17 cellular contexts compared by ENCODE assay signal in genomic region chr4:168550071-168550766, GRCh38. TPM values are rescaled to one million over a fixed set of nuclear protein-coding genes. Genes with fewer than 3 reads are reported as not detected.
DNase-seq lines count a peak whose midpoint lies in the region; TF ChIP-seq lines count a peak whose summit lies in the region.
"Had no signal": no experiment of that assay in that cellular context is flagged by ENCODE, and none has a peak within 500 bp of the region (broad histone marks: within the 10 kb centered on the region; RNA-seq: fewer than 3 reads in every experiment).

No MANE protein-coding gene starts in this region.

- H3K27ac Mint-ChIP-seq in activated T-helper 1 cell treated with anti-CD3 and anti-CD28 coated beads, Interleukin-12 subunit alpha, Interleukin-12 subunit beta, Interleukin-2, Interleukin-4 antibody, amounts not matched to agents 30 ng/mL and 10 ng/mL and 1 ng/mL, durations not matched to agents 14 hours and 24 hours and 36 hours, result no peak overlapping the region
- H3K27ac Mint-ChIP-seq: activated naive CD4-positive, alpha-beta T cell treated with anti-CD3 and anti-CD28 coated beads, Interleukin-2, amount 50 U/mL, for 72 hours had no signal

- no peaks in the 10 kb centered on the region for H3K36me3 ChIP-seq in A673 (ENCODE audit: insufficient read depth, low read length, poor library complexity, severe bottlenecking)
- H3K36me3 ChIP-seq in adipocyte (ENCODE audit: control insufficient read depth, insufficient read depth, low read length, severe bottlenecking), result no peaks in the 10 kb centered on the region
- H3K36me3 ChIP-seq: esophagus muscularis mucosa, pancreas, spleen, stomach had no signal

- H3K9me3 Mint-ChIP-seq in activated T-helper 1 cell treated with anti-CD3 and anti-CD28 coated beads, Interleukin-12 subunit alpha, Interleukin-12 subunit beta, Interleukin-2, Interleukin-4 antibody, amounts not matched to agents 30 ng/mL and 10 ng/mL and 1 ng/mL, durations not matched to agents 14 hours and 24 hours and 36 hours, result no peaks in the 10 kb centered on the region
- H3K9me3 Mint-ChIP-seq: activated naive CD4-positive, alpha-beta T cell treated with anti-CD3 and anti-CD28 coated beads, Interleukin-2, amount 50 U/mL, for 72 hours had no signal

- H3K4me3 ChIP-seq in A673 (ENCODE audit: low read depth, low read length, poor library complexity, severe bottlenecking), result no peak overlapping the region
- peak overlapping the region; percentile 52 for H3K4me3 ChIP-seq in adipocyte (ENCODE audit: low read length)
- H3K4me3 ChIP-seq in dorsolateral prefrontal cortex, result no peak overlapping the region
- H3K4me3 ChIP-seq in coronary artery, result no peak overlapping the region
- H3K4me3 ChIP-seq: esophagus muscularis mucosa, pancreas, spleen, stomach had no signal

- H3K4me1 ChIP-seq in A673 (ENCODE audit: insufficient read depth, low read length, poor library complexity, severe bottlenecking), result peaks cover 39% of the 10 kb centered on the region
- H3K4me1 ChIP-seq in adipocyte (ENCODE audit: control insufficient read depth, insufficient read depth, low read length), result peaks cover 32% of the 10 kb centered on the region
- H3K4me1 ChIP-seq: esophagus muscularis mucosa, pancreas, spleen, stomach had no signal

- peaks cover 5% of the 10 kb centered on the region for H3K27me3 Mint-ChIP-seq in activated T-helper 1 cell treated with anti-CD3 and anti-CD28 coated beads, Interleukin-12 subunit alpha, Interleukin-12 subunit beta, Interleukin-2, Interleukin-4 antibody, amounts not matched to agents 30 ng/mL and 10 ng/mL and 1 ng/mL, durations not matched to agents 14 hours and 24 hours and 36 hours (ENCODE audit: insufficient read depth)

- no peaks in the 10 kb centered on the region for H3K9me3 ChIP-seq in A673 (ENCODE audit: low read depth, low read length, poor library complexity, severe bottlenecking)
- H3K9me3 ChIP-seq in adipocyte (ENCODE audit: control insufficient read depth, low read length), result no peaks in the 10 kb centered on the region
- H3K9me3 ChIP-seq: esophagus muscularis mucosa, pancreas, spleen, stomach had no signal

- no peaks in the 10 kb centered on the region for H3K27me3 ChIP-seq in A673 (replicated peaks; ENCODE audit: insufficient read depth, low read depth, low read length, poor library complexity)
- no peaks in the 10 kb centered on the region for H3K27me3 ChIP-seq in adipocyte (replicated peaks; ENCODE audit: control insufficient read depth, insufficient read depth, low read length)
- H3K27me3 ChIP-seq in dorsolateral prefrontal cortex, result peaks cover 0 to 1% (median 0%) of the 10 kb centered on the region in 45 donors
- H3K27me3 ChIP-seq: esophagus muscularis mucosa, pancreas, spleen, stomach had no signal

- POLR2A ChIA-PET in A673 (lab: Charles Lee; ENCODE audit: low non-redundant PET), result no interaction called here

- H3K4me1 Mint-ChIP-seq in activated T-helper 1 cell treated with anti-CD3 and anti-CD28 coated beads, Interleukin-12 subunit alpha, Interleukin-12 subunit beta, Interleukin-2, Interleukin-4 antibody, amounts not matched to agents 30 ng/mL and 10 ng/mL and 1 ng/mL, durations not matched to agents 14 hours and 24 hours and 36 hours (ENCODE audit: low read depth), result no peaks in the 10 kb centered on the region

- intact Hi-C loops in A673 (cut with micrococcal nuclease; ENCODE audit: unreplicated experiment) (loop anchor here (10.0 kb wide), 1 partner anchor 365 kb away; no protein-coding TSS in a partner anchor), dorsolateral prefrontal cortex (cut with DNase I) (no loop called here)
- intact Hi-C loops in activated T-helper 1 cell treated with anti-CD3 and anti-CD28 coated beads, Interleukin-12 subunit alpha, Interleukin-12 subunit beta, Interleukin-2, Interleukin-4 antibody, amounts not matched to agents 30 ng/mL and 10 ng/mL and 1 ng/mL, durations not matched to agents 14 hours and 24 hours and 36 hours (cut with micrococcal nuclease), result loop anchor here (5.0 kb wide), 1 partner anchor 368 kb away; no protein-coding TSS in a partner anchor

- H3K9ac ChIP-seq in adipocyte (ENCODE audit: low read length), result peak overlapping the region; percentile 37

- TF ChIP-seq CTCF in A673 (conservative IDR thresholded peaks at IDR 0.05; ENCODE audit: low read depth, low read length) (peak; percentile 31; the same call in 1 of the 2 replicates), dorsolateral prefrontal cortex (IDR thresholded peaks at IDR 0.05 in 54 of 56, conservative IDR thresholded peaks at IDR 0.05 in 2 of 56; ENCODE audit: low read depth in 1 of 56, partially characterized antibody in 56 of 56) (no peak), coronary artery (IDR thresholded peaks at IDR 0.05) (no peak)

- DNase-seq in A673 (ENCODE audit: low spot score), result peak; percentile 60
- peak; percentile 17 for DNase-seq in HT1080 (ENCODE audit: low read depth)
- peak; percentile 50 for DNase-seq in adipocyte (ENCODE audit: low read depth)
- DNase-seq in foreskin melanocyte, result peak; percentile 34
- DNase-seq in activated T-helper 1 cell treated with anti-CD3 and anti-CD28 coated beads, Interleukin-12 subunit alpha, Interleukin-12 subunit beta, Interleukin-2, Interleukin-4 antibody, amounts not matched to agents 30 ng/mL and 10 ng/mL and 1 ng/mL, durations not matched to agents 14 hours and 24 hours and 36 hours (ENCODE audit: low spot score), result no peak
- DNase-seq in dorsolateral prefrontal cortex, result no peak
- DNase-seq in coronary artery (ENCODE audit: low spot score), result no peak
- DNase-seq in NCI-H1436 (lab: John Stamatoyannopoulos, UW), result no peak
- DNase-seq: activated CD4-positive, CD25-positive, alpha-beta regulatory T cell treated with anti-CD3 and anti-CD28 coated beads, Interleukin-2, amount 50 U/mL, for 72 hours; activated CD8-positive, alpha-beta memory T cell treated with anti-CD3 and anti-CD28 coated beads, Interleukin-2, amount 50 U/mL, for 4 hours; GF-D8; NCI-H226; pancreas; spleen; stomach had no signal

- no TSS peak for BruUV-seq in A673 (replicated peaks; lab: Mats Ljungman, UMichigan)

- no peaks in the 10 kb centered on the region for H3K36me3 Mint-ChIP-seq in activated T-helper 1 cell treated with anti-CD3 and anti-CD28 coated beads, Interleukin-12 subunit alpha, Interleukin-12 subunit beta, Interleukin-2, Interleukin-4 antibody, amounts not matched to agents 30 ng/mL and 10 ng/mL and 1 ng/mL, durations not matched to agents 14 hours and 24 hours and 36 hours (ENCODE audit: low read depth)
- H3K36me3 Mint-ChIP-seq: activated naive CD4-positive, alpha-beta T cell treated with anti-CD3 and anti-CD28 coated beads, Interleukin-2, amount 50 U/mL, for 72 hours had no signal

- H3K27ac ChIP-seq in A673 (ENCODE audit: low read depth, low read length, poor library complexity, severe bottlenecking), result no peak overlapping the region
- H3K27ac ChIP-seq in dorsolateral prefrontal cortex, result no peak overlapping the region
- H3K27ac ChIP-seq in coronary artery, result no peak overlapping the region
- H3K27ac ChIP-seq: esophagus muscularis mucosa, pancreas, spleen, stomach had no signal

- H3K4me3 Mint-ChIP-seq in activated T-helper 1 cell treated with anti-CD3 and anti-CD28 coated beads, Interleukin-12 subunit alpha, Interleukin-12 subunit beta, Interleukin-2, Interleukin-4 antibody, amounts not matched to agents 30 ng/mL and 10 ng/mL and 1 ng/mL, durations not matched to agents 14 hours and 24 hours and 36 hours, result no peak overlapping the region

- CTCF ChIA-PET in A673 (lab: Charles Lee), result interaction anchor here (0.6 kb wide), 1 partner anchor 36 kb away, joined by 7 read pairs; no protein-coding TSS in a partner anchor

RNA-seq across cellular contexts. Expression of gene PALLD, which starts 53.4 kb away (rescaled TPM):
- total RNA-seq in A673 (2021) (44.1 and 58.7 TPM in 2 replicates), dorsolateral prefrontal cortex (100 to 1,000 TPM in 7 of 120 experiments, 10 to 100 TPM in 113; 26.7 to 132 (median 52.4) TPM)
- 44.1 and 47.8 TPM in 2 replicates for total RNA-seq in HT1080 (2014; rRNA removed; shearing (Covaris generic))
- polyA plus RNA-seq in HT1080 (2015; cell fraction: cytosol; rRNA removed), result 37.6 and 51.8 TPM in 2 replicates
- 30.5 and 35.9 TPM in 2 replicates for polyA plus RNA-seq in HT1080 (2015; cell fraction: nucleus; rRNA removed)
- total RNA-seq in activated T-helper 1 cell treated with anti-CD3 and anti-CD28 coated beads, Interleukin-12 subunit alpha, Interleukin-12 subunit beta, Interleukin-2, Interleukin-4 antibody, amounts not matched to agents 30 ng/mL and 10 ng/mL and 1 ng/mL, durations not matched to agents 14 hours and 24 hours and 36 hours, result 22.9 and 24.6 TPM in 2 replicates

Comparison
In these comparisons a context has a peak if more than half of its experiments do, and no peak if none do; other contexts are left out.
1. DNase-seq: peak in A673 (single experiment), HT1080 (single experiment), adipocyte (single experiment) and foreskin melanocyte (single experiment); none in activated T-helper 1 cell treated with anti-CD3 and anti-CD28 coated beads, Interleukin-12 subunit alpha, Interleukin-12 subunit beta, Interleukin-2, Interleukin-4 antibody, amounts not matched to agents 30 ng/mL and 10 ng/mL and 1 ng/mL, durations not matched to agents 14 hours and 24 hours and 36 hours (single experiment), dorsolateral prefrontal cortex (0 of 10), coronary artery (single experiment) and NCI-H1436 (single experiment).
2. intact Hi-C loops: an anchor here in A673 (10.0 kb wide) and activated T-helper 1 cell treated with anti-CD3 and anti-CD28 coated beads, Interleukin-12 subunit alpha, Interleukin-12 subunit beta, Interleukin-2, Interleukin-4 antibody, amounts not matched to agents 30 ng/mL and 10 ng/mL and 1 ng/mL, durations not matched to agents 14 hours and 24 hours and 36 hours (5.0 kb wide); none called in dorsolateral prefrontal cortex.